31 cellular contexts compared by ENCODE assay signal in the genomic region with DNA sequence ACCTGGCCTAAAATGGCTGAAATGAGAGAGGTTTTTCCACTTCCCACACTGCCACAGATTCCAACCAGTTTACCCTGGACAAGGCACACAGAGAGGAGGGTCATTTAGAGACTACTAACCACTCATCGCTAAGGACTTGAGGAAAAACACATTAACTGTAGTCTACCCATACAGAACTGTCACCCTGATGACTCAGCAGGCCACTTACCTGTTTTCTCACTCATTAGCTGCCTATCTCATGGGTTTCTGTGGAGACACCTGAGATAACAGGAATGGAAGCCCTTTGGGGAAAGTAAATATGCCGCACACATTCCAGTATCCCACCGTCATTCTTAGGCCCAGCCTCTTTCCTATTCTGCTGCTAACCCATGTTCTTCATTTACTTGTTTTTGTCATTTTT. TPM values are rescaled to one million over a fixed set of nuclear protein-coding genes. Genes with fewer than 3 reads are reported as not detected.
DNase-seq lines count a peak whose midpoint lies in the region; ATAC-seq and TF ChIP-seq lines count a peak whose summit lies in the region.
"Had no signal": no experiment of that assay in that cellular context is flagged by ENCODE, and none has a peak within 500 bp of the region (broad histone marks: within the 10 kb centered on the region; RNA-seq: fewer than 3 reads in every experiment).

No MANE protein-coding gene starts in this region.

- no peaks in the 10 kb centered on the region for H3K4me1 ChIP-seq in HUES48 (ENCODE audit: control insufficient read depth, insufficient read depth, low read length)
- peaks cover 8 to 76% (median 10%) of the 10 kb centered on the region in 3 donors for H3K4me1 ChIP-seq in esophagus squamous epithelium
- H3K4me1 ChIP-seq: heart right ventricle, uterus had no signal

- 0 out of 2 replicates have a peak overlapping the region, but pooled peaks have one; percentile 43 for H3K27ac ChIP-seq in C4-2B
- peak overlapping the region; percentile 55 for H3K27ac ChIP-seq in HUES48 (ENCODE audit: low read depth, low read length)
- H3K27ac ChIP-seq in esophagus squamous epithelium: peak overlapping the region in 3 of 4 donors; percentile 61 to 71 (median 71)
- H3K27ac ChIP-seq: heart right ventricle, suprapubic skin, uterus had no signal

- no peaks in the 10 kb centered on the region for H3K9me3 ChIP-seq in HUES48 (ENCODE audit: control insufficient read depth, insufficient read depth, low read length)
- H3K9me3 ChIP-seq in esophagus squamous epithelium: no peaks in the 10 kb centered on the region
- H3K9me3 ChIP-seq: heart right ventricle, SK-N-SH, suprapubic skin, uterus had no signal

- H3K4me3 ChIP-seq in HUES48 (ENCODE audit: low read depth, low read length): no peak overlapping the region
- H3K4me3 ChIP-seq in esophagus squamous epithelium: no peak overlapping the region
- H3K4me3 ChIP-seq: heart right ventricle, suprapubic skin, uterus had no signal

- H3K36me3 ChIP-seq in HUES48 (ENCODE audit: control insufficient read depth, insufficient read depth, low read length): peaks cover 81% of the 10 kb centered on the region
- H3K36me3 ChIP-seq in esophagus squamous epithelium: peaks cover 14 to 99% (median 29%) of the 10 kb centered on the region in 3 donors
- H3K36me3 ChIP-seq: uterus had no signal

- H3K36me3 Mint-ChIP-seq in nephron progenitor cell (ENCODE audit: low read depth): peaks cover 64% of the 10 kb centered on the region
- H3K36me3 Mint-ChIP-seq: activated naive CD4-positive, alpha-beta T cell treated with anti-CD3 and anti-CD28 coated beads, Interleukin-2, amount 50 U/mL, for 72 hours had no signal

- ATAC-seq in GM21723 (IDR thresholded peaks at IDR 0.05; ENCODE audit: unreplicated experiment) (no peak), HG02798 (IDR thresholded peaks at IDR 0.05; ENCODE audit: poor library complexity, unreplicated experiment) (no peak)
- ATAC-seq: activated CD8-positive, alpha-beta T cell treated with anti-CD3 and anti-CD28 coated beads for 36 hours; activated naive CD4-positive, alpha-beta T cell treated with anti-CD3 and anti-CD28 coated beads, Interleukin-2, amount 50 U/mL, for 72 hours; heart right ventricle; left lobe of liver; sciatic nerve; stimulated activated naive B cell treated with anti-CD40 and anti-IgM and Interleukin-4, amounts not matched to agents 10 μg/mL and 1 μg/mL and 100 μg/mL, for 72 hours; T-helper 17 cell had no signal

- H3K27ac Mint-ChIP-seq in nephron progenitor cell: peak overlapping the region; percentile 96
- H3K27ac Mint-ChIP-seq: activated CD8-positive, alpha-beta T cell treated with anti-CD3 and anti-CD28 coated beads for 36 hours; activated naive CD4-positive, alpha-beta T cell treated with anti-CD3 and anti-CD28 coated beads, Interleukin-2, amount 50 U/mL, for 72 hours; CD4-positive, alpha-beta memory T cell; IgD-negative memory B cell; stimulated activated naive B cell treated with anti-CD40 and anti-IgM and Interleukin-4, amounts not matched to agents 10 μg/mL and 1 μg/mL and 100 μg/mL, for 72 hours; T-helper 17 cell had no signal

- H3K27me3 ChIP-seq in HUES48 (ENCODE audit: control insufficient read depth, insufficient read depth, low read length) (no peaks in the 10 kb centered on the region), esophagus squamous epithelium (no peaks in the 10 kb centered on the region)
- H3K27me3 ChIP-seq: heart right ventricle, suprapubic skin, uterus had no signal

- WGBS in esophagus squamous epithelium, 2 donors: 82 to 92% methylated on average over 3 of the region's 3 CpGs

- no peak for TF ChIP-seq CTCF in C4-2B (conservative IDR thresholded peaks at IDR 0.05)
- TF ChIP-seq CTCF in esophagus squamous epithelium (IDR thresholded peaks at IDR 0.05): no peak
- TF ChIP-seq CTCF in nephron progenitor cell (IDR thresholded peaks at IDR 0.05): no peak

- H3K9ac ChIP-seq in HUES48 (ENCODE audit: low read depth, low read length): no peak overlapping the region
- H3K9ac ChIP-seq: SK-N-SH had no signal

- peaks cover 43% of the 10 kb centered on the region for H3K4me1 Mint-ChIP-seq in nephron progenitor cell
- H3K4me1 Mint-ChIP-seq: CD4-positive, alpha-beta memory T cell; IgD-negative memory B cell; neural crest cell; stimulated activated naive B cell treated with anti-CD40 and anti-IgM and Interleukin-4, amounts not matched to agents 10 μg/mL and 1 μg/mL and 100 μg/mL, for 72 hours had no signal

- DNase-seq in esophagus squamous epithelium (lab: John Stamatoyannopoulos, UW) (no peak), nephron progenitor cell (no peak), NCI-H226 (no peak), DMS153 (lab: John Stamatoyannopoulos, UW) (no peak)
- DNase-seq: activated CD8-positive, alpha-beta T cell treated with anti-CD3 and anti-CD28 coated beads for 36 hours; CD4-positive, alpha-beta memory T cell; effector CD4-positive, alpha-beta T cell; erythroblast; foreskin fibroblast; GDM1; H7; heart right ventricle; NCI-H1092; NCI-H2029; NCI-H2227 treated with DMSO at 0.1 percent for 48 hours; NCI-H774; posterior cingulate gyrus; SK-N-SH; stimulated activated naive B cell treated with anti-CD40 and anti-IgM and Interleukin-4, amounts not matched to agents 10 μg/mL and 1 μg/mL and 100 μg/mL, for 72 hours; T-helper 17 cell; uterus had no signal

- H3K9me3 Mint-ChIP-seq in nephron progenitor cell: no peaks in the 10 kb centered on the region
- H3K9me3 Mint-ChIP-seq: activated CD8-positive, alpha-beta T cell treated with anti-CD3 and anti-CD28 coated beads for 36 hours; activated naive CD4-positive, alpha-beta T cell treated with anti-CD3 and anti-CD28 coated beads, Interleukin-2, amount 50 U/mL, for 72 hours; CD4-positive, alpha-beta memory T cell; IgD-negative memory B cell; neural crest cell; stimulated activated naive B cell treated with anti-CD40 and anti-IgM and Interleukin-4, amounts not matched to agents 10 μg/mL and 1 μg/mL and 100 μg/mL, for 72 hours had no signal

- intact Hi-C loops in esophagus squamous epithelium (cut with DNase I): no loop called here

- peaks cover 2% of the 10 kb centered on the region for H3K27me3 Mint-ChIP-seq in nephron progenitor cell (ENCODE audit: low read depth, poor library complexity)
- H3K27me3 Mint-ChIP-seq: activated CD8-positive, alpha-beta T cell treated with anti-CD3 and anti-CD28 coated beads for 36 hours; CD4-positive, alpha-beta memory T cell; IgD-negative memory B cell; stimulated activated naive B cell treated with anti-CD40 and anti-IgM and Interleukin-4, amounts not matched to agents 10 μg/mL and 1 μg/mL and 100 μg/mL, for 72 hours; T-helper 17 cell had no signal

- TF ChIP-seq POLR2A in esophagus squamous epithelium (IDR thresholded peaks at IDR 0.05): no peak

- no peak overlapping the region for H3K4me3 Mint-ChIP-seq in nephron progenitor cell
- H3K4me3 Mint-ChIP-seq: activated CD8-positive, alpha-beta T cell treated with anti-CD3 and anti-CD28 coated beads for 36 hours; CD4-positive, alpha-beta memory T cell; IgD-negative memory B cell; neural crest cell; stimulated activated naive B cell treated with anti-CD40 and anti-IgM and Interleukin-4, amounts not matched to agents 10 μg/mL and 1 μg/mL and 100 μg/mL, for 72 hours; T-helper 17 cell had no signal

RNA-seq across cellular contexts. Expression of a gene that starts 50.0 kb away (rescaled TPM):
- 10 to 100 TPM; 34.3 to 50.2 (median 40.4) TPM for total RNA-seq in esophagus squamous epithelium
